In the genomic region with DNA sequence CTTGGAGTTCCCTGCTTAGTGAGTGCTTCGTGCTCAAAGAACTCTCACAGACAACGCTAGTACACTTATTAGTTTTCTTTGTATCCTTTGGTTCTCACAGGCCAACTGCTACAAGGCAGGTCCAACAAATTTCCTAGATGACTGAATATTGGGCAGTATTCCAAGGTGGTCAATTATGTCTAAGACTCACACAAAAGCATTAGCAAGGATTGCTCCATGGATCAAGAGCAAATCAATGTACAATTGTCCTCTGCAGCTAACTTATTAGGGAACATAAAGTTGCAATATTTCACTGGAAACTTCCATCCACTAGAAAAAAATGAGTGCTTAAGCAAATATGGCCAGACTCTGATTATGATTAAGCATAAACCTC, we compare ENCODE assay signal across 26 cellular contexts. TPM values are rescaled to one million over a fixed set of nuclear protein-coding genes. Genes with fewer than 3 reads are reported as not detected.
DNase-seq lines count a peak whose midpoint lies in the region; ATAC-seq, FAIRE-seq and TF ChIP-seq lines count a peak whose summit lies in the region.
"Had no signal": no experiment of that assay in that cellular context is flagged by ENCODE, and none has a peak within 500 bp of the region (broad histone marks: within the 10 kb centered on the region; RNA-seq: fewer than 3 reads in every experiment).

No MANE protein-coding gene starts in this region.

- H3K4me1 ChIP-seq in GM23248 (ENCODE audit: insufficient read depth) (peaks cover 12% of the 10 kb centered on the region), endothelial cell of umbilical vein (ENCODE audit: control insufficient read depth, extremely low read depth, insufficient read depth, low read length) (peaks cover 10% of the 10 kb centered on the region)
- H3K4me1 ChIP-seq: lower lobe of right lung, Peyer's patch had no signal

- H3F3A ChIP-seq in GM23248 (ENCODE audit: insufficient read depth): peaks cover 13% of the 10 kb centered on the region

- TF ChIP-seq POLR2A in endothelial cell of umbilical vein (IDR thresholded peaks at IDR 0.05; ENCODE audit: low read depth, low read length): no peak

- FAIRE-seq in endothelial cell of umbilical vein (lab: Jason Lieb, UNC): no peak
- FAIRE-seq: frontal cortex, kidney had no signal

- H3K9ac ChIP-seq in GM23248 (no peak overlapping the region), endothelial cell of umbilical vein (replicated peaks; ENCODE audit: extremely low read depth, insufficient read depth, low read length) (no peak overlapping the region)

- intact Hi-C loops in endothelial cell of umbilical vein (cut with micrococcal nuclease): no loop called here

- no peaks in the 10 kb centered on the region for H3K9me2 ChIP-seq in GM23248 (ENCODE audit: insufficient read depth)

- no peak overlapping the region for H3K4me3 ChIP-seq in GM23248
- no peak overlapping the region for H3K4me3 ChIP-seq in endothelial cell of umbilical vein (replicated peaks in 1 of 3; ENCODE audit: insufficient read depth in 1 of 3, low read depth in 1 of 3, low read length in 3 of 3)
- H3K4me3 ChIP-seq: lower lobe of right lung, Peyer's patch, smooth muscle cell, thyroid gland had no signal

- BruUV-seq in endothelial cell of umbilical vein (replicated peaks; lab: Mats Ljungman, UMichigan): no TSS peak

- no peak overlapping the region for H3K27ac ChIP-seq in GM23248
- no peak overlapping the region for H3K27ac ChIP-seq in endothelial cell of umbilical vein (ENCODE audit: insufficient read depth, low read depth, low read length)
- H3K27ac ChIP-seq: epithelial cell of prostate, lower lobe of right lung, neutrophil, Peyer's patch, thyroid gland had no signal

- H3K36me3 ChIP-seq in GM23248 (ENCODE audit: low read depth) (no peaks in the 10 kb centered on the region), endothelial cell of umbilical vein (ENCODE audit: control insufficient read depth in 2 of 2, extremely low read depth in 1 of 2, insufficient read depth in 2 of 2, low read length in 2 of 2) (no peaks in the 10 kb centered on the region)
- H3K36me3 ChIP-seq: lower lobe of right lung, neutrophil, Peyer's patch, thyroid gland had no signal

- CTCF ChIA-PET in endothelial cell of umbilical vein (lab: Charles Lee): interaction anchor here (2.1 to 3.0 kb wide), 2 partner anchors 19 to 34 kb away, joined by 6 to 12 read pairs; no protein-coding TSS in a partner anchor

- dilution Hi-C loops in endothelial cell of umbilical vein (cut with MboI; ENCODE audit: extremely low pct_ligation_motif_present, low sequenced_read_pairs): no loop called here

- H3K79me2 ChIP-seq in GM23248 (ENCODE audit: insufficient read depth): no peaks in the 10 kb centered on the region
- no peaks in the 10 kb centered on the region for H3K79me2 ChIP-seq in endothelial cell of umbilical vein (ENCODE audit: control insufficient read depth, insufficient read depth, low read length)

- H2AFZ ChIP-seq in GM23248 (no peak overlapping the region), endothelial cell of umbilical vein (ENCODE audit: low read depth, low read length) (no peak overlapping the region)

- WGBS in GM23248 (ENCODE audit: low coverage in 1 of 2, low lambda C conversion rate in 2 of 2, missing lambda C conversion rate in 2 of 2), 2 experiments: 58 to 74% methylated on average over 2 of the region's 2 CpGs

- no peaks in the 10 kb centered on the region for H3K9me1 ChIP-seq in endothelial cell of umbilical vein (replicated peaks; ENCODE audit: control insufficient read depth, extremely low read depth, insufficient read depth, low read length)

- H3K9me3 ChIP-seq in GM23248 (ENCODE audit: low read depth) (no peaks in the 10 kb centered on the region), endothelial cell of umbilical vein (replicated peaks; ENCODE audit: control insufficient read depth, insufficient read depth, low read length) (no peaks in the 10 kb centered on the region)
- H3K9me3 ChIP-seq: lower lobe of right lung, neutrophil, thyroid gland had no signal

- ATAC-seq in stimulated activated naive CD8-positive, alpha-beta T cell treated with anti-CD3 and anti-CD28 coated beads, Interleukin-15, Interleukin-2, amounts not matched to agents 100 U/mL and 50 U/mL, for 24 hours: no peak
- ATAC-seq: lower lobe of right lung; stimulated activated memory B cell treated with anti-CD40 and anti-IgM and Interleukin-4, amounts not matched to agents 10 μg/mL and 1 μg/mL and 100 μg/mL, for 72 hours had no signal

- no peak for TF ChIP-seq CTCF in endothelial cell of umbilical vein (IDR thresholded peaks at IDR 0.05; ENCODE audit: extremely low read depth in 1 of 2, insufficient read depth in 1 of 2, low read depth in 1 of 2, low read length in 2 of 2)

- DNase-seq in GM23248 (peak; percentile 41), NCI-H69 (lab: John Stamatoyannopoulos, UW) (peak; percentile 53), endothelial cell of umbilical vein (ENCODE audit: low read depth, low spot score) (peak; percentile 12), renal cortical epithelial cell (ENCODE audit: low read depth) (peak; percentile 65), NCI-H128 (lab: John Stamatoyannopoulos, UW; ENCODE audit: unreplicated experiment) (no peak)
- DNase-seq in stimulated activated naive CD4-positive, alpha-beta T cell treated with Interleukin-2 at 50 U/mL for 16 hours (lab: John Stamatoyannopoulos, UW): no peak
- no peak for DNase-seq in stimulated activated naive CD8-positive, alpha-beta T cell treated with anti-CD3 and anti-CD28 coated beads, Interleukin-15, Interleukin-2, amounts not matched to agents 100 U/mL and 50 U/mL, for 24 hours
- DNase-seq: activated CD4-positive, alpha-beta memory T cell treated with anti-CD3 and anti-CD28 coated beads for 36 hours; activated CD4-positive, CD25-positive, alpha-beta regulatory T cell; activated naive CD4-positive, alpha-beta T cell; activated T-cell treated with anti-CD3 and anti-CD28 coated beads, Interleukin-2, amount 50 U/mL, for 24 hours; CD8-positive, alpha-beta memory T cell; central memory CD4-positive, alpha-beta T cell; DMS53; KG1; kidney; lower lobe of right lung; NCI-H1694 treated with DMSO at 0.1 percent for 48 hours; NCI-H345; Peyer's patch; thyroid gland had no signal

- H3K4me2 ChIP-seq in GM23248 (ENCODE audit: unreplicated experiment) (no peak overlapping the region), endothelial cell of umbilical vein (ENCODE audit: insufficient read depth, low read length) (no peak overlapping the region)
- H3K4me2 ChIP-seq: smooth muscle cell had no signal

- POLR2A ChIA-PET in endothelial cell of umbilical vein (lab: Charles Lee): no interaction called here

- in situ Hi-C loops in GM23248 (cut with MboI): no loop called here

- H4K20me1 ChIP-seq in GM23248 (ENCODE audit: insufficient read depth) (0 out of 2 replicates have a peak, but pooled peaks cover 3% of the 10 kb centered on the region), endothelial cell of umbilical vein (replicated peaks; ENCODE audit: control insufficient read depth, extremely low read depth, insufficient read depth, low read length) (no peaks in the 10 kb centered on the region)

- no peaks in the 10 kb centered on the region for H3K27me3 ChIP-seq in GM23248 (replicated peaks; ENCODE audit: insufficient read depth)
- peaks cover 10 to 21% of the 10 kb centered on the region in 2 experiments for H3K27me3 ChIP-seq in endothelial cell of umbilical vein (ENCODE audit: control insufficient read depth in 2 of 2, insufficient read depth in 2 of 2, low read length in 2 of 2)
- H3K27me3 ChIP-seq: Peyer's patch, thyroid gland had no signal

TF ChIP-seq in endothelial cell of umbilical vein, 7 proteins besides CTCF, POLR2A, EP300 and RAD21:
- TF ChIP-seq EZH2 (IDR thresholded peaks at IDR 0.05; ENCODE audit: borderline replicate concordance, low read depth, low read length, severe bottlenecking): no peak
- TF ChIP-seq, protein P1, sequence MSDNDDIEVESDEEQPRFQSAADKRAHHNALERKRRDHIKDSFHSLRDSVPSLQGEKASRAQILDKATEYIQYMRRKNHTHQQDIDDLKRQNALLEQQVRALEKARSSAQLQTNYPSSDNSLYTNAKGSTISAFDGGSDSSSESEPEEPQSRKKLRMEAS (IDR thresholded peaks at IDR 0.05; ENCODE audit: insufficient read depth, insufficient read length): no peak
- TF ChIP-seq POLR2AphosphoS5 (IDR thresholded peaks at IDR 0.05; ENCODE audit: insufficient read depth, low read depth, low read length): no peak
- TF ChIP-seq MYC (IDR thresholded peaks at IDR 0.05; ENCODE audit: low read depth, low read length): no peak

RNA-seq across cellular contexts. Expression of a gene that starts 42.7 kb away (rescaled TPM):
- total RNA-seq in GM23248 (2014; rRNA removed; shearing (Covaris generic)): 26.4 and 32.4 TPM in 2 replicates
- polyA plus RNA-seq in GM23248 (2016; fragmentation: Nextera tagmentation; extraction: Ambion mirVana) (10.7 and 12.3 TPM in 2 replicates), endothelial cell of umbilical vein (6.8 TPM in 2 replicates)
- total RNA-seq in endothelial cell of umbilical vein (16.4 and 19.7 TPM in 2 replicates), renal cortical epithelial cell (110 and 181 TPM in 2 replicates)
- polyA plus RNA-seq in endothelial cell of umbilical vein (2011; cell fraction: cytosol; rRNA removed): 3.7 and 4.9 TPM in 2 replicates
- 9.4 and 12.4 TPM in 2 replicates for polyA plus RNA-seq in endothelial cell of umbilical vein (2011; cell fraction: nucleus; rRNA removed)
- 1.9 and 4.7 TPM in 2 replicates for polyA plus RNA-seq in endothelial cell of umbilical vein (2012)
- polyA minus RNA-seq in endothelial cell of umbilical vein: 35.6 and 40.0 TPM in 2 replicates
- polyA minus RNA-seq in endothelial cell of umbilical vein (2011; cell fraction: cytosol; rRNA and poly(A)+ RNA removed): 7.2 TPM
- polyA minus RNA-seq in endothelial cell of umbilical vein (2011; cell fraction: nucleus; rRNA and poly(A)+ RNA removed): 18.8 and 19.6 TPM in 2 replicates

Comparison
In these comparisons a context has a peak if more than half of its experiments do, and no peak if none do; other contexts are left out.
1. DNase-seq: peak in GM23248 (single experiment), NCI-H69 (single experiment), endothelial cell of umbilical vein (single experiment) and renal cortical epithelial cell (single experiment); none in NCI-H128 (single experiment), stimulated activated naive CD4-positive, alpha-beta T cell treated with Interleukin-2 at 50 U/mL for 16 hours (single experiment) and stimulated activated naive CD8-positive, alpha-beta T cell treated with anti-CD3 and anti-CD28 coated beads, Interleukin-15, Interleukin-2, amounts not matched to agents 100 U/mL and 50 U/mL, for 24 hours (single experiment).